ENCODE assay signal across 22 cellular contexts in the genomic region with DNA sequence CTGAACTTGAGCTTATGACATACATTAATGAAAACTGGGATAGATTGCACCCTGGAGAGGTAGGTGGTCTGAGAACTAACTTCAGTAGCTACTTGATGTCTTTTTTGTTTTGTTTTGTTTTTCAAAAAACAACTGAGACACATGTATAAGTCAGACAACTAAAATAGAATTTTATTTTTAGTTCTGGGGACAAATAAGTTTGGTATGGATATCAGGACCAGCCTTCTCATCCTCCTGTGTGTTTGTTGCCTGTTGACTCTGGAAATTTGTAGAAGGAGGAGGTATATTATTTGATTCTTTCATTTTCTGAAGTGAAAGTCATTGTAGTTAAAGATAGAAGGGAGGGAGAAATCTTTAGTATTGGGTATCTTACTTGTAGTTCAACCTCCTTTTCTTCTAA.
"Had no signal": no experiment of that assay in that cellular context is flagged by ENCODE, and none has a peak within 500 bp of the region (broad histone marks: within the 10 kb centered on the region; RNA-seq: fewer than 3 reads in every experiment).

No MANE protein-coding gene starts in this region.

- ATAC-seq: activated CD4-positive, alpha-beta T cell treated with anti-CD3 and anti-CD28 coated beads for 36 hours; activated CD8-positive, alpha-beta memory T cell treated with anti-CD3 and anti-CD28 coated beads, Interleukin-2, amount 10 ng/mL, durations not matched to agents 7 days and 5 days; activated T-helper 17 cell treated with anti-CD3 and anti-CD28 coated beads, Interleukin-2, amount 50 U/mL, for 72 hours had no signal

- H3K4me2 ChIP-seq: SK-N-SH had no signal

- H3K9me3 Mint-ChIP-seq: activated naive CD4-positive, alpha-beta T cell treated with anti-CD3 and anti-CD28 coated beads, Interleukin-2, amount 10 ng/mL, durations not matched to agents 7 days and 5 days; activated naive CD8-positive, alpha-beta T cell treated with anti-CD3 and anti-CD28 coated beads for 36 hours; activated T-helper 17 cell treated with anti-CD3 and anti-CD28 coated beads, Interleukin-2, amount 50 U/mL, for 72 hours had no signal

- H3K4me3 ChIP-seq: cardiac muscle cell, Peyer's patch, SJCRH30 had no signal

- H3K4me1 ChIP-seq: SJCRH30 had no signal

- H3K4me3 Mint-ChIP-seq: activated CD4-positive, alpha-beta T cell treated with anti-CD3 and anti-CD28 coated beads for 36 hours; activated CD8-positive, alpha-beta memory T cell treated with anti-CD3 and anti-CD28 coated beads, Interleukin-2, amount 10 ng/mL, durations not matched to agents 7 days and 5 days; activated naive CD4-positive, alpha-beta T cell treated with anti-CD3 and anti-CD28 coated beads, Interleukin-2, amount 10 ng/mL, durations not matched to agents 7 days and 5 days; activated naive CD8-positive, alpha-beta T cell treated with anti-CD3 and anti-CD28 coated beads for 36 hours; activated T-helper 17 cell treated with anti-CD3 and anti-CD28 coated beads, Interleukin-2, amount 50 U/mL, for 72 hours had no signal

- H3K27me3 ChIP-seq: brain microvascular endothelial cell, cardiac muscle cell, Peyer's patch, SJCRH30 had no signal

- DNase-seq: activated CD4-positive, alpha-beta T cell treated with anti-CD3 and anti-CD28 coated beads for 36 hours; activated CD8-positive, alpha-beta memory T cell treated with anti-CD3 and anti-CD28 coated beads, Interleukin-2, amount 10 ng/mL, durations not matched to agents 7 days and 5 days; activated gamma-delta T cell treated with Interleukin-2 at 50 U/mL for 16 hours; activated naive CD4-positive, alpha-beta T cell treated with anti-CD3 and anti-CD28 coated beads, Interleukin-2, amount 10 ng/mL, durations not matched to agents 7 days and 5 days; activated naive CD8-positive, alpha-beta T cell treated with anti-CD3 and anti-CD28 coated beads for 36 hours; activated T-cell treated with anti-CD3 and anti-CD28 coated beads, Interleukin-2, amount 50 U/mL, for 48 hours; brain microvascular endothelial cell; KG1; NCI-H1048; NCI-H146; NCI-H187 treated with DMSO at 0.1 percent for 48 hours; NCI-H2081 treated with DMSO at 0.1 percent for 48 hours; NCI-H446; NCI-H524; Peyer's patch; Right ventricle myocardium superior; SJCRH30; SK-N-SH had no signal

- H3K27ac Mint-ChIP-seq: activated CD4-positive, alpha-beta T cell treated with anti-CD3 and anti-CD28 coated beads for 36 hours; activated CD8-positive, alpha-beta memory T cell treated with anti-CD3 and anti-CD28 coated beads, Interleukin-2, amount 10 ng/mL, durations not matched to agents 7 days and 5 days; activated naive CD4-positive, alpha-beta T cell treated with anti-CD3 and anti-CD28 coated beads, Interleukin-2, amount 10 ng/mL, durations not matched to agents 7 days and 5 days; activated naive CD8-positive, alpha-beta T cell treated with anti-CD3 and anti-CD28 coated beads for 36 hours; activated T-helper 17 cell treated with anti-CD3 and anti-CD28 coated beads, Interleukin-2, amount 50 U/mL, for 72 hours had no signal

- H3K4me1 Mint-ChIP-seq: activated naive CD4-positive, alpha-beta T cell treated with anti-CD3 and anti-CD28 coated beads, Interleukin-2, amount 10 ng/mL, durations not matched to agents 7 days and 5 days; activated T-helper 17 cell treated with anti-CD3 and anti-CD28 coated beads, Interleukin-2, amount 50 U/mL, for 72 hours had no signal

- H3K9ac ChIP-seq: SK-N-SH had no signal

- H3K9me2 ChIP-seq: SK-N-SH had no signal

- H3K27me3 Mint-ChIP-seq: activated CD4-positive, alpha-beta T cell treated with anti-CD3 and anti-CD28 coated beads for 36 hours; activated CD8-positive, alpha-beta memory T cell treated with anti-CD3 and anti-CD28 coated beads, Interleukin-2, amount 10 ng/mL, durations not matched to agents 7 days and 5 days; activated naive CD4-positive, alpha-beta T cell treated with anti-CD3 and anti-CD28 coated beads, Interleukin-2, amount 10 ng/mL, durations not matched to agents 7 days and 5 days; activated naive CD8-positive, alpha-beta T cell treated with anti-CD3 and anti-CD28 coated beads for 36 hours; activated T-helper 17 cell treated with anti-CD3 and anti-CD28 coated beads, Interleukin-2, amount 50 U/mL, for 72 hours had no signal

- H3K9me3 ChIP-seq: Peyer's patch, SJCRH30, SK-N-SH had no signal

- H3K27ac ChIP-seq: brain microvascular endothelial cell, cardiac muscle cell, Peyer's patch, RWPE1, SJCRH30, VCaP had no signal
